In genomic region chr18:22163432-22163831, GRCh38 we compare ENCODE assay signal across 22 cellular contexts. TPM values are rescaled to one million over a fixed set of nuclear protein-coding genes. Genes with fewer than 3 reads are reported as not detected.
DNase-seq lines count a peak whose midpoint lies in the region; ATAC-seq and TF ChIP-seq lines count a peak whose summit lies in the region.
"Had no signal": no experiment of that assay in that cellular context is flagged by ENCODE, and none has a peak within 500 bp of the region (broad histone marks: within the 10 kb centered on the region; RNA-seq: fewer than 3 reads in every experiment).

No MANE protein-coding gene starts in this region.

- H3K9me3 ChIP-seq in heart right ventricle (no peaks in the 10 kb centered on the region), endodermal cell (ENCODE audit: control insufficient read depth, low read length) (no peaks in the 10 kb centered on the region), lower lobe of right lung (no peaks in the 10 kb centered on the region), thoracic aorta (no peaks in the 10 kb centered on the region), aorta (ENCODE audit: control insufficient read depth, low read length) (no peaks in the 10 kb centered on the region)

- peaks cover 41% of the 10 kb centered on the region for H3K4me1 Mint-ChIP-seq in endodermal cell

- H3K4me3 ChIP-seq in heart right ventricle (no peak overlapping the region), endodermal cell (ENCODE audit: low read length) (peak overlapping the region; percentile 83), lower lobe of right lung (no peak overlapping the region), thoracic aorta (peak overlapping the region; percentile 100), aorta (ENCODE audit: low read length in 2 of 2) (no peak overlapping the region), dorsolateral prefrontal cortex (no peak overlapping the region)

- H3K36me3 Mint-ChIP-seq in endodermal cell (ENCODE audit: low read depth) = peaks cover 18% of the 10 kb centered on the region
- H3K36me3 Mint-ChIP-seq: CD8-positive, alpha-beta memory T cell; IgD-negative memory B cell had no signal

- peaks cover 61% of the 10 kb centered on the region for H3K27me3 Mint-ChIP-seq in endodermal cell (ENCODE audit: insufficient read depth)

- H3K36me3 ChIP-seq in heart right ventricle = no peaks in the 10 kb centered on the region
- H3K36me3 ChIP-seq in endodermal cell (ENCODE audit: control insufficient read depth, insufficient read depth, low read length) = peaks cover 28% of the 10 kb centered on the region
- no peaks in the 10 kb centered on the region for H3K36me3 ChIP-seq in lower lobe of right lung
- no peaks in the 10 kb centered on the region for H3K36me3 ChIP-seq in thoracic aorta
- no peaks in the 10 kb centered on the region for H3K36me3 ChIP-seq in aorta (ENCODE audit: control insufficient read depth in 1 of 2, insufficient read depth in 2 of 2, low read length in 1 of 2)

- 73 to 86% methylated on average over 4 of the region's 4 CpGs for WGBS in heart right ventricle, 2 donors
- WGBS in endodermal cell (ENCODE audit: insufficient coverage in 1 of 2, insufficient read length in 1 of 2), 2 experiments = 73 to 81% methylated on average over 4 of the region's 4 CpGs
- 77 to 83% methylated on average over 4 of the region's 4 CpGs for WGBS in aorta, 2 donors

- peaks cover 0 to 82% (median 50%) of the 10 kb centered on the region in 7 donors for H3K27me3 ChIP-seq in heart right ventricle
- peaks cover 28% of the 10 kb centered on the region for H3K27me3 ChIP-seq in endodermal cell (ENCODE audit: control insufficient read depth, insufficient read depth, low read length, poor library complexity, severe bottlenecking)
- peaks cover 48% of the 10 kb centered on the region for H3K27me3 ChIP-seq in lower lobe of right lung (ENCODE audit: low read depth)
- no peaks in the 10 kb centered on the region for H3K27me3 ChIP-seq in thoracic aorta (replicated peaks; ENCODE audit: insufficient read depth)
- H3K27me3 ChIP-seq in aorta (ENCODE audit: control insufficient read depth in 1 of 2, insufficient read depth in 2 of 2, low read length in 1 of 2) = no peaks in the 10 kb centered on the region
- peaks cover 29 to 97% (median 77%) of the 10 kb centered on the region in 45 donors for H3K27me3 ChIP-seq in dorsolateral prefrontal cortex

- H3K9me3 Mint-ChIP-seq in endodermal cell = no peaks in the 10 kb centered on the region

- H3K27ac Mint-ChIP-seq in endodermal cell = peak overlapping the region; percentile 2
- H3K27ac Mint-ChIP-seq: IgD-negative memory B cell had no signal

- H3K4me1 ChIP-seq in heart right ventricle = peaks cover 0 to 45% (median 23%) of the 10 kb centered on the region in 9 donors
- H3K4me1 ChIP-seq in endodermal cell (ENCODE audit: control insufficient read depth, insufficient read depth, low read length) = peaks cover 18% of the 10 kb centered on the region
- peaks cover 2% of the 10 kb centered on the region for H3K4me1 ChIP-seq in lower lobe of right lung
- peaks cover 7 to 25% of the 10 kb centered on the region in 2 donors for H3K4me1 ChIP-seq in thoracic aorta (ENCODE audit: control insufficient read depth in 1 of 2, low read depth in 2 of 2)
- no peaks in the 10 kb centered on the region for H3K4me1 ChIP-seq in aorta (ENCODE audit: control insufficient read depth in 1 of 2, insufficient read depth in 2 of 2, low read length in 2 of 2)

- intact Hi-C loops in heart right ventricle (cut with DNase I) (loop anchor here (2.0 to 10.0 kb wide), 11 partner anchors 49 to 541 kb away; no protein-coding TSS in a partner anchor), Right ventricle myocardium superior (cut with DNase I) (loop anchor here (10.0 kb wide), 1 partner anchor 249 kb away; no protein-coding TSS in a partner anchor), lower lobe of right lung (cut with DNase I) (loop anchor here (10.0 kb wide), 1 partner anchor 169 kb away; no protein-coding TSS in a partner anchor), aorta (cut with DNase I) (loop anchor here in 1 of 2 donors (10.0 kb wide), 1 partner anchor 169 kb away; no protein-coding TSS in a partner anchor), dorsolateral prefrontal cortex (cut with DNase I) (no loop called here)

- peak overlapping the region; percentile 98 for H3K4me3 Mint-ChIP-seq in endodermal cell
- H3K4me3 Mint-ChIP-seq: IgD-negative memory B cell had no signal

- ATAC-seq in heart right ventricle (no peak), Right ventricle myocardium superior (ENCODE audit: poor library complexity) (no peak), lower lobe of right lung (peak; percentile 31 to 70), thoracic aorta (ENCODE audit: insufficient number of reproducible peaks, low FRiP score, low read depth) (no peak), aorta (ENCODE audit: low FRiP score) (no peak)

- H3K9ac ChIP-seq in endodermal cell (ENCODE audit: extremely low read depth, low read length, poor library complexity, severe bottlenecking) = no peak overlapping the region

- H3K27ac ChIP-seq in heart right ventricle = peak overlapping the region in 6 of 10 donors; percentile 96 to 100 (median 98)
- H3K27ac ChIP-seq in endodermal cell (ENCODE audit: low read depth, low read length) = no peak overlapping the region
- peak overlapping the region; percentile 97 for H3K27ac ChIP-seq in lower lobe of right lung
- peak overlapping the region; percentile 98 to 100 for H3K27ac ChIP-seq in thoracic aorta
- H3K27ac ChIP-seq in aorta (ENCODE audit: low read depth in 1 of 2, low read length in 2 of 2) = no peak overlapping the region
- no peak overlapping the region for H3K27ac ChIP-seq in dorsolateral prefrontal cortex
- H3K27ac ChIP-seq: C4-2B, RWPE1 had no signal

- no peak for TF ChIP-seq CTCF in heart right ventricle (IDR thresholded peaks at IDR 0.05)
- no peak for TF ChIP-seq CTCF in endodermal cell (conservative IDR thresholded peaks at IDR 0.05)
- no peak for TF ChIP-seq CTCF in lower lobe of right lung (IDR thresholded peaks at IDR 0.05)
- TF ChIP-seq CTCF in thoracic aorta (IDR thresholded peaks at IDR 0.05) = no peak
- no peak for TF ChIP-seq CTCF in dorsolateral prefrontal cortex (IDR thresholded peaks at IDR 0.05 in 54 of 56, conservative IDR thresholded peaks at IDR 0.05 in 2 of 56; ENCODE audit: low read depth in 1 of 56, partially characterized antibody in 56 of 56)

- DNase-seq in heart right ventricle (no peak), Right ventricle myocardium superior (no peak), endodermal cell (no peak), lower lobe of right lung (no peak), thoracic aorta (ENCODE audit: low spot score) (no peak), aorta (no peak), SHP77 (lab: John Stamatoyannopoulos, UW) (no peak), dorsolateral prefrontal cortex (no peak)
- DNase-seq: Calu3; CD8-positive, alpha-beta memory T cell; DMS153; NCI-H1105; NCI-H146; NCI-H2029; NCI-H2227 treated with DMSO at 0.1 percent for 48 hours; NCI-H524; NCI-H774; NK-92 treated with Interleukin-12 subunit alpha and Interleukin-12 subunit beta, amount 100 ng/mL, for 24 hours had no signal

RNA-seq across cellular contexts. Expression of gene GATA6, which starts 6.0 kb away (rescaled TPM):
- total RNA-seq in heart right ventricle = 10 to 100 TPM; 54.6 to 99.5 (median 73.4) TPM
- 10 to 100 TPM; 36.7 to 46.5 TPM for polyA plus RNA-seq in heart right ventricle
- total RNA-seq in Right ventricle myocardium superior = 56.0 TPM
- 100 to 1,000 TPM; 106 to 158 TPM for total RNA-seq in endodermal cell
- polyA plus RNA-seq in endodermal cell (2013, experiment 1 of 2) = 30.0 TPM
- polyA plus RNA-seq in endodermal cell (2013, experiment 2 of 2) = 39.3 TPM
- total RNA-seq in lower lobe of right lung = 22.1 TPM
- 10 to 100 TPM; 92.7 to 92.8 TPM for total RNA-seq in thoracic aorta
- 10 to 100 TPM; 28.7 to 41.5 TPM for total RNA-seq in aorta
- 10 to 100 TPM; 16.0 to 32.8 TPM for polyA plus RNA-seq in aorta
- 1 to 10 TPM in 2 of 120 experiments, under 1 TPM in 36, not detected in 82; 0.10 to 1.5 (median 0.28) TPM for total RNA-seq in dorsolateral prefrontal cortex
- polyA plus RNA-seq: H1, IgD-negative memory B cell had no signal

Comparison
In these comparisons a context has a peak if more than half of its experiments do, and no peak if none do; other contexts are left out.
1. ATAC-seq: peak in lower lobe of right lung (2 of 2); none in heart right ventricle (0 of 8), Right ventricle myocardium superior (single experiment), thoracic aorta (single experiment) and aorta (single experiment).
2. H3K27ac ChIP-seq: peak in heart right ventricle (6 of 10), lower lobe of right lung (single experiment) and thoracic aorta (2 of 2); none in endodermal cell (single experiment), aorta (0 of 2) and dorsolateral prefrontal cortex (0 of 59).
3. H3K4me3 ChIP-seq: peak in endodermal cell (single experiment) and thoracic aorta (single experiment); none in heart right ventricle (0 of 10), lower lobe of right lung (single experiment), aorta (0 of 2) and dorsolateral prefrontal cortex (0 of 59).
4. intact Hi-C loops: an anchor here in heart right ventricle (2.0 to 10.0 kb wide), Right ventricle myocardium superior (10.0 kb wide) and lower lobe of right lung (10.0 kb wide); none called in dorsolateral prefrontal cortex.